ENCODE assay signal across 11 cellular contexts in genomic region chr6:38404355-38404754, GRCh38.
DNase-seq lines count a peak whose midpoint lies in the region; ATAC-seq, FAIRE-seq and TF ChIP-seq lines count a peak whose summit lies in the region.
"Had no signal": no experiment of that assay in that cellular context is flagged by ENCODE, and none has a peak within 500 bp of the region (broad histone marks: within the 10 kb centered on the region; RNA-seq: fewer than 3 reads in every experiment).

No MANE protein-coding gene starts in this region.

- peak overlapping the region; percentile 11 for H3K27ac ChIP-seq in ACC112 (ENCODE audit: low read depth, low read length)
- no peak overlapping the region for H3K27ac ChIP-seq in GM12878 (ENCODE audit: control insufficient read depth, insufficient read depth)
- peak overlapping the region; percentile 4 to 51 for H3K27ac ChIP-seq in liver (ENCODE audit: low read depth in 1 of 2, low read length in 2 of 2)
- H3K27ac ChIP-seq: WERI-Rb-1 had no signal

- intact Hi-C loops in GM12878 (cut with micrococcal nuclease; ENCODE audit: unreplicated experiment) = no loop called here

- SMC1A ChIA-PET in GM12878 (lab: Charles Lee; ENCODE audit: uncharacterized antibody, unreplicated experiment) = interaction anchor here (1.0 to 1.7 kb wide), 2 partner anchors 8 to 10 kb away, joined by 3 to 4 read pairs; no protein-coding TSS in a partner anchor

- WGBS in GM12878 (ENCODE audit: insufficient coverage, insufficient replicate concordance, low lambda C conversion rate, missing lambda C conversion rate) = 62% methylated on average over 2 of the region's 2 CpGs
- WGBS in liver = 20% methylated on average over 2 of the region's 2 CpGs

- H3K4me1 ChIP-seq in ACC112 (ENCODE audit: control insufficient read depth, insufficient read depth, low read length, unreplicated experiment) (peaks cover 16% of the 10 kb centered on the region), GM12878 (ENCODE audit: control insufficient read depth, insufficient read depth, low read length) (peaks cover 22% of the 10 kb centered on the region), liver (ENCODE audit: control insufficient read depth in 4 of 4, insufficient read depth in 4 of 4, low read length in 3 of 4) (peaks cover 6 to 41% (median 23%) of the 10 kb centered on the region in 4 donors)

- no peaks in the 10 kb centered on the region for H3K9me3 ChIP-seq in GM12878 (replicated peaks; ENCODE audit: control insufficient read depth, insufficient read depth, low read length)
- no peaks in the 10 kb centered on the region for H3K9me3 ChIP-seq in liver (ENCODE audit: control insufficient read depth in 4 of 4, low read length in 3 of 4)

- H2AFZ ChIP-seq in ACC112 (ENCODE audit: low read length, unreplicated experiment) (no peak overlapping the region), GM12878 (ENCODE audit: control insufficient read depth, low read depth, low read length) (no peak overlapping the region)

- DNase-seq in NCI-H1105 (lab: John Stamatoyannopoulos, UW) (peak; percentile 9), GM12878 (ENCODE audit: low read depth, low spot score) (peak; percentile 8), iPS-NIHi11 (ENCODE audit: low spot score) (no peak)
- DNase-seq: naive B cell, WERI-Rb-1 had no signal

- peak overlapping the region; percentile 44 for H3K4me3 ChIP-seq in ACC112 (ENCODE audit: low read depth, low read length)
- no peak overlapping the region for H3K4me3 ChIP-seq in GM12878
- H3K4me3 ChIP-seq in liver (ENCODE audit: low read depth in 1 of 3, low read length in 3 of 3) = peak overlapping the region in 1 of 3 donors; percentile 34

- no peak for TF ChIP-seq CTCF in GM12878 (IDR thresholded peaks at IDR 0.05 in 2 of 3, conservative IDR thresholded peaks at IDR 0.05 in 1 of 3; ENCODE audit: control insufficient read depth in 2 of 3, extremely low read depth in 1 of 3, insufficient read depth in 1 of 3, low read depth in 3 of 3, low read length in 3 of 3)
- no peak for TF ChIP-seq CTCF in liver (IDR thresholded peaks at IDR 0.05; ENCODE audit: low read depth, low read length, missing input control)

- in situ Hi-C loops in GM12878 (cut with MboI) = no loop called here

- no peak overlapping the region for H3K4me2 ChIP-seq in GM12878 (ENCODE audit: control insufficient read depth, insufficient read depth)

- RAD21 ChIA-PET in GM12878 (lab: Charles Lee; ENCODE audit: unreplicated experiment) = no interaction called here

- TF ChIP-seq EP300 in GM12878 (IDR thresholded peaks at IDR 0.05; ENCODE audit: borderline replicate concordance in 1 of 2, control insufficient read depth in 1 of 2, low read depth in 2 of 2, low read length in 2 of 2) = no peak

- no peaks in the 10 kb centered on the region for H4K20me1 ChIP-seq in GM12878 (ENCODE audit: control insufficient read depth, insufficient read depth)

- no peaks in the 10 kb centered on the region for H3K36me3 ChIP-seq in ACC112 (ENCODE audit: insufficient read depth, low read length)
- no peaks in the 10 kb centered on the region for H3K36me3 ChIP-seq in GM12878 (ENCODE audit: control insufficient read depth in 2 of 2, insufficient read depth in 2 of 2, low read length in 1 of 2)
- H3K36me3 ChIP-seq in liver (ENCODE audit: control insufficient read depth in 4 of 4, insufficient read depth in 3 of 4, low read depth in 1 of 4, low read length in 3 of 4) = no peaks in the 10 kb centered on the region
- H3K36me3 ChIP-seq: WERI-Rb-1 had no signal

- ATAC-seq in GM12878 (peak; percentile 42; the same call in 2 of the 3 replicates), GM19455 (IDR thresholded peaks at IDR 0.05; ENCODE audit: unreplicated experiment) (no peak), GM18505 (IDR thresholded peaks at IDR 0.05; ENCODE audit: unreplicated experiment) (no peak)
- no peak for ATAC-seq in activated CD4-positive, CD25-positive, alpha-beta regulatory T cell treated with anti-CD3 and anti-CD28 coated beads, Interleukin-2, amount 50 U/mL, for 24 hours
- ATAC-seq: HCT116 had no signal

- TF ChIP-seq RAD21 in GM12878 (IDR thresholded peaks at IDR 0.05; ENCODE audit: insufficient read depth, low read depth, low read length) (no peak), liver (IDR thresholded peaks at IDR 0.05) (peak; percentile 51 to 64)

- CTCF ChIA-PET in GM12878 (lab: Yijun Ruan, JAX) = interaction anchor here (1.3 kb wide), 1 partner anchor 15 kb away, joined by 3 read pairs; no protein-coding TSS in a partner anchor

- H3K79me2 ChIP-seq in ACC112 (ENCODE audit: control insufficient read depth, insufficient read depth, low read length, unreplicated experiment) (no peaks in the 10 kb centered on the region), GM12878 (ENCODE audit: control insufficient read depth, insufficient read depth, low read length) (no peaks in the 10 kb centered on the region)

- TF ChIP-seq POLR2A in GM12878 (IDR thresholded peaks at IDR 0.05; ENCODE audit: low read depth, low read length) = no peak
- no peak for TF ChIP-seq POLR2A in GM18505 (IDR thresholded peaks at IDR 0.05; ENCODE audit: borderline replicate concordance, extremely low read depth, insufficient read depth, insufficient read length)

- H3K9ac ChIP-seq in GM12878 (ENCODE audit: control insufficient read depth, insufficient read depth, low read length) = no peak overlapping the region
- H3K9ac ChIP-seq in liver (ENCODE audit: low read depth in 1 of 2, low read length in 2 of 2) = no peak overlapping the region

- no peak for FAIRE-seq in GM12878 (lab: Jason Lieb, UNC)

- no TSS peak for BruUV-seq in GM12878 (replicated peaks; lab: Mats Ljungman, UMichigan)

- POLR2A ChIA-PET in GM12878 (lab: Charles Lee) = interaction anchor here (0.6 kb wide), 1 partner anchor 592 kb away, joined by 9 read pairs; no protein-coding TSS in a partner anchor

- H3K27me3 ChIP-seq in ACC112 (ENCODE audit: insufficient read depth, low read length) = no peaks in the 10 kb centered on the region
- H3K27me3 ChIP-seq in GM12878 (replicated peaks in 1 of 2; ENCODE audit: control insufficient read depth in 2 of 2, insufficient read depth in 2 of 2, low read length in 1 of 2) = no peaks in the 10 kb centered on the region
- H3K27me3 ChIP-seq in liver (ENCODE audit: control insufficient read depth in 4 of 4, insufficient read depth in 4 of 4, low read length in 3 of 4) = no peaks in the 10 kb centered on the region

TF ChIP-seq in GM12878, 131 proteins besides CTCF, POLR2A, EP300 and RAD21 (continues in another document):
- TF ChIP-seq RCOR1 (conservative IDR thresholded peaks at IDR 0.05; ENCODE audit: low read depth, low read length) (no peak), CBX5 (IDR thresholded peaks at IDR 0.05; ENCODE audit: low read depth) (no peak), POLR2AphosphoS5 (IDR thresholded peaks at IDR 0.05; ENCODE audit: low read length) (no peak), SREBF1 (IDR thresholded peaks at IDR 0.05; ENCODE audit: low read length) (no peak), IKZF1 (conservative IDR thresholded peaks at IDR 0.05) (no peak), E2F8 (IDR thresholded peaks at IDR 0.05; ENCODE audit: low read depth, partially characterized antibody) (no peak), ZZZ3 (IDR thresholded peaks at IDR 0.05; ENCODE audit: control insufficient read depth, insufficient read length, low read depth) (no peak)

TF ChIP-seq in liver, 16 proteins besides CTCF, POLR2A, EP300 and RAD21 (continues in another document):
- TF ChIP-seq HNF4G (IDR thresholded peaks at IDR 0.05) = peak; percentile 44
- peak; percentile 49 for TF ChIP-seq MAX (IDR thresholded peaks at IDR 0.05)
- TF ChIP-seq FOXA1 (IDR thresholded peaks at IDR 0.05) = peak; percentile 47
- peak; percentile 87 for TF ChIP-seq HNF4A (conservative IDR thresholded peaks at IDR 0.05)
- peak; percentile 65 to 75 for TF ChIP-seq JUND (IDR thresholded peaks at IDR 0.05)
- peak; percentile 36 for TF ChIP-seq NR2F2 (IDR thresholded peaks at IDR 0.05)
- TF ChIP-seq ZBTB33 (IDR thresholded peaks at IDR 0.05) = peak; percentile 72
- peak; percentile 67 to 68 for TF ChIP-seq RXRA (IDR thresholded peaks at IDR 0.05)
- TF ChIP-seq ATF3 (IDR thresholded peaks at IDR 0.05) = peak; percentile 28
- peak; percentile 61 for TF ChIP-seq FOXA2 (IDR thresholded peaks at IDR 0.05)
- TF ChIP-seq EGR1 (IDR thresholded peaks at IDR 0.05; ENCODE audit: low read depth in 2 of 2) = peak in 1 of 2 donors; percentile 43
- no peak for TF ChIP-seq TAF1 (conservative IDR thresholded peaks at IDR 0.05)
